1 cellular context compared by ENCODE assay signal in the genomic region with DNA sequence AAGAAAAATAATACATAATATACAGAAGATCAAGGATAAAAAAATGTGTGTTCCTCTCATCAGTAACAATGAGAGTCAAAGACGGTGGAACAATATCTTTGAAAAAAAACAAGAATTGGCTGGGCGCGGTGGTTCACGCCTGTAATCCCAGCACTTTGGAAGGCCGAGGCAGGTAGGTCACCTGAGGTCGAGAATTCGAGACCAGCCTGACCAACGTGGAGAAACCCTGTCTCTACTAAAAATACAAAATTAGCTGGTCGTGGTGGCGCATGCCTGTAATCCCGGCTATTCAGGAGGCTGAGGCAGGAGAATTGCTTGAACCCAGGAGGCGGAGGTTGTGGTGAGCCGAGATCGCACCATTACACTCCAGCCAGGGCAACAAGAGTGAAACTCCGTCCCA. TPM values are rescaled to one million over a fixed set of nuclear protein-coding genes. Genes with fewer than 3 reads are reported as not detected.
"Had no signal": no experiment of that assay in that cellular context is flagged by ENCODE, and none has a peak within 500 bp of the region (broad histone marks: within the 10 kb centered on the region; RNA-seq: fewer than 3 reads in every experiment).

No MANE protein-coding gene starts in this region.

RNA-seq across cellular contexts. Expression of a gene that starts 28.7 kb away (rescaled TPM):
- total RNA-seq: IMR-90 had no signal
- polyA plus RNA-seq: IMR-90 had no signal
